ENCODE assay signal across 8 cellular contexts in the genomic region with DNA sequence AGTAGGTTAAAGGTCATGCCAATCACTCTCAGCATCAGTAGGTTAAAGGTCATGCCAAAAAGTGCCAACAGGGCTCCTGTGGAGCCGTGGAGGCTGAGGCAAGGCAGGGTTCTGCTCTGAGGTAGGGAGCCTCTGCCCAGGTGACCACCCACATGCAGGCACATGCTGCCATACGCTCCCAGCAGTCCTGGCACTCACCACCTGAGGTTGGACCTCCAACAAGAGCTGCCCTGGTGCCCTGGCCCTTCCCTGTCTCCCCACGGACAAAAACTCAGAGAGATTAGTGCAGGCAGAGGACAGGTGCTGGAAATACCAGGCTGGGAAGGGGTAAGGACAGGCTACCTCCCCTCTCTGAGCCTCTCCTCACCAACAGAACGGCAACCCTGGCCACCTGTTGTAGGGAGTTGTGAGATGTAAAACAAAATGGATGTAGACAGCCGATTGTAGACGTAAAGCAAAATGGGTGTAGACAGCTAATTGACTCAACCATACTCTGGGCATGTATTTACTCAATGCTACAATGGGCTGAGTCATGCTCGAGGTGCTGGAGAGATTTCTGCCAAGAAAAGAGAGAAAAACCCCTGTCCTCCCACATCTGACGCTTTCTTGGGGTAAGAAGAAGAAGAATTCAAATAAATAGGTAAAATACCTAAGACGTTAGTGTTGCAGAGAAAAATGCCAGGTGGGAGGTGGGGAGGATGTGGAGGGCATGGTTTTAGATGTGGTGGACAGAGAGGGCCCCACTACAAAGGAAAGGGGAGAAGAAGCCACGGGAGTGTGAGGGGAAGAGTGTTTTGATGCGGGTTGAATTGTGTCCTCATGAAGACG. TPM values are rescaled to one million over a fixed set of nuclear protein-coding genes. Genes with fewer than 3 reads are reported as not detected.
A peak's percentile ranks its signal among the peaks of the same experiment; 100 is the strongest.
DNase-seq lines count a peak whose midpoint lies in the region; ATAC-seq and TF ChIP-seq lines count a peak whose summit lies in the region.

No MANE protein-coding gene starts in this region.

- no peak for TF ChIP-seq POLR2A in spleen (IDR thresholded peaks at IDR 0.05)

- no peaks in the 10 kb centered on the region for H3K9me3 ChIP-seq in spleen

- no peak overlapping the region for H3K4me3 ChIP-seq in spleen

- no peaks in the 10 kb centered on the region for H3K36me3 ChIP-seq in spleen

- peaks cover 0 to 29% (median 8%) of the 10 kb centered on the region in 6 donors for H3K4me1 ChIP-seq in spleen

- WGBS in spleen, 5 donors, result 66 to 79% (median 76%) methylated on average over 12 of the region's 12 CpGs

- no peak for TF ChIP-seq CTCF in spleen (IDR thresholded peaks at IDR 0.05 in 8 of 11, conservative IDR thresholded peaks at IDR 0.05 in 3 of 11)

- intact Hi-C loops in spleen (cut with DNase I; ENCODE audit: low total_unique reads) (no loop called here), left ventricle myocardium superior (cut with micrococcal nuclease) (no loop called here)

- DNase-seq in GM03348 (ENCODE audit: low spot score) (peak; percentile 73), SW480 (ENCODE audit: low spot score) (peak; percentile 89), dedifferentiated amniotic fluid mesenchymal stem cell (ENCODE audit: extremely low spot score) (peak; percentile 36), spleen (peak; percentile 50), NCI-H2029 treated with DMSO at 0.1 percent for 48 hours (lab: John Stamatoyannopoulos, UW) (no peak), left ventricle myocardium superior (no peak)

- no peaks in the 10 kb centered on the region for H3K27me3 ChIP-seq in spleen (replicated peaks in 1 of 7)

- no peak overlapping the region for H3K27ac ChIP-seq in spleen

- ATAC-seq in GM21737 (IDR thresholded peaks at IDR 0.05; ENCODE audit: unreplicated experiment), result no peak
- no peak for ATAC-seq in GM19397 (IDR thresholded peaks at IDR 0.05; ENCODE audit: unreplicated experiment)
- ATAC-seq in left ventricle myocardium superior, result no peak

RNA-seq across cellular contexts. Expression of a gene that starts 32.4 kb away (rescaled TPM):
- total RNA-seq in spleen (10 to 100 TPM in 1 of 7 donors, 1 to 10 TPM in 6; 4.3 to 10.7 (median 6.3) TPM), left ventricle myocardium superior (16.0 TPM)
- 1 to 10 TPM; 3.4 to 6.7 (median 4.2) TPM for polyA plus RNA-seq in spleen

Comparison
In these comparisons a context has a peak if more than half of its experiments do, and no peak if none do; other contexts are left out.
1. DNase-seq: peak in GM03348 (single experiment), SW480 (single experiment), dedifferentiated amniotic fluid mesenchymal stem cell (single experiment) and spleen (single experiment); none in NCI-H2029 treated with DMSO at 0.1 percent for 48 hours (single experiment) and left ventricle myocardium superior (single experiment).